8 cellular contexts compared by ENCODE assay signal in genomic region chr14:77372304-77372841, GRCh38. TPM values are rescaled to one million over a fixed set of nuclear protein-coding genes. Genes with fewer than 3 reads are reported as not detected.
A peak's percentile ranks its signal among the peaks of the same experiment; 100 is the strongest.
DNase-seq lines count a peak whose midpoint lies in the region; ATAC-seq, FAIRE-seq and TF ChIP-seq lines count a peak whose summit lies in the region.

No MANE protein-coding gene starts in this region.

- no TSS peak for BruUV-seq in PC-3 (replicated peaks; lab: Mats Ljungman, UMichigan)

- H3K27me3 Mint-ChIP-seq in glutamatergic neuron (ENCODE audit: unreplicated experiment), result no peaks in the 10 kb centered on the region

- H3K4me1 Mint-ChIP-seq in glutamatergic neuron (ENCODE audit: low read depth, unreplicated experiment), result peaks cover 8% of the 10 kb centered on the region

- in situ Hi-C loops in GM13976 (cut with MboI; ENCODE audit: low sequenced_read_pairs, unreplicated experiment), result no loop called here

- DNase-seq in GM13976 (ENCODE audit: low spot score), result peak; percentile 60
- peak; percentile 57 for DNase-seq in PC-3
- DNase-seq in midbrain (lab: John Stamatoyannopoulos, UW), result peak; percentile 12
- DNase-seq in pancreas, result no peak
- DNase-seq in glutamatergic neuron, result no peak
- no peak for DNase-seq in right cardiac atrium
- DNase-seq in Peyer's patch, result no peak

- H3K36me3 ChIP-seq in PC-3 (ENCODE audit: low read depth, low read length) (no peaks in the 10 kb centered on the region), pancreas (no peaks in the 10 kb centered on the region), Peyer's patch (no peaks in the 10 kb centered on the region)

- no peak for TF ChIP-seq POLR2A in Peyer's patch (IDR thresholded peaks at IDR 0.05)

- TF ChIP-seq CTCF in GM13976 (IDR thresholded peaks at IDR 0.05; ENCODE audit: borderline replicate concordance, control extremely low read depth, extremely low read depth, insufficient read depth, missing control alignments), result no peak
- TF ChIP-seq CTCF in PC-3 (conservative IDR thresholded peaks at IDR 0.05; ENCODE audit: low read depth, low read length), result no peak
- TF ChIP-seq CTCF in pancreas (IDR thresholded peaks at IDR 0.05), result no peak
- no peak for TF ChIP-seq CTCF in glutamatergic neuron (IDR thresholded peaks at IDR 0.05; ENCODE audit: partially characterized antibody, unreplicated experiment)
- no peak for TF ChIP-seq CTCF in Peyer's patch (IDR thresholded peaks at IDR 0.05)

- H3K4me3 Mint-ChIP-seq in glutamatergic neuron (ENCODE audit: unreplicated experiment), result no peak overlapping the region

- H3K4me2 ChIP-seq in PC-3 (ENCODE audit: low read length), result no peak overlapping the region

- H3K4me1 ChIP-seq in PC-3 (ENCODE audit: insufficient read depth, low read length) (peaks cover 22% of the 10 kb centered on the region), pancreas (peaks cover 0 to 10% (median 0%) of the 10 kb centered on the region in 3 donors), right cardiac atrium (ENCODE audit: control insufficient read depth, insufficient read depth, low read length) (peaks cover 2% of the 10 kb centered on the region), Peyer's patch (peaks cover 0 to 11% (median 0%) of the 10 kb centered on the region in 4 donors)

- 56 to 65% methylated on average over 4 of the region's 4 CpGs for WGBS in pancreas, 2 donors
- WGBS in right cardiac atrium, result 61% methylated on average over 4 of the region's 4 CpGs

- H3F3A ChIP-seq in PC-3 (ENCODE audit: low read length, unreplicated experiment), result no peaks in the 10 kb centered on the region

- no peaks in the 10 kb centered on the region for H4K20me1 ChIP-seq in PC-3 (ENCODE audit: low read length)

- intact Hi-C loops in PC-3 (cut with micrococcal nuclease) (no loop called here), pancreas (cut with DNase I) (no loop called here), right cardiac atrium (cut with DNase I) (no loop called here)

- no peaks in the 10 kb centered on the region for H3K9me3 Mint-ChIP-seq in glutamatergic neuron (ENCODE audit: unreplicated experiment)

- no peak for FAIRE-seq in pancreas (lab: Jason Lieb, UNC)

- no peak overlapping the region for H3K9ac ChIP-seq in PC-3 (ENCODE audit: low read length)

- ATAC-seq in GM21786 (IDR thresholded peaks at IDR 0.05; ENCODE audit: unreplicated experiment), result peak; percentile 50
- no peak for ATAC-seq in PC-3
- ATAC-seq in pancreas, result no peak
- no peak for ATAC-seq in right cardiac atrium

- H3K36me3 Mint-ChIP-seq in glutamatergic neuron (ENCODE audit: unreplicated experiment), result no peaks in the 10 kb centered on the region

- no peaks in the 10 kb centered on the region for H3K9me2 ChIP-seq in PC-3 (replicated peaks; ENCODE audit: low read length)

- H3K27ac ChIP-seq in PC-3 (ENCODE audit: low read length) (no peak overlapping the region), pancreas (no peak overlapping the region), right cardiac atrium (ENCODE audit: low read length) (no peak overlapping the region), Peyer's patch (peak overlapping the region in 2 of 4 donors; percentile 37 to 95)

- H3K9me3 ChIP-seq in PC-3 (ENCODE audit: low read length), result no peaks in the 10 kb centered on the region
- H3K9me3 ChIP-seq in pancreas, result no peaks in the 10 kb centered on the region
- H3K9me3 ChIP-seq in right cardiac atrium (ENCODE audit: control insufficient read depth, low read length), result no peaks in the 10 kb centered on the region
- H3K9me3 ChIP-seq in Peyer's patch, result no peaks in the 10 kb centered on the region

- CTCF ChIA-PET in PC-3 (lab: Charles Lee), result no interaction called here

- no peak overlapping the region for H2AFZ ChIP-seq in PC-3 (ENCODE audit: low read length)

- H3K27me3 ChIP-seq in PC-3 (ENCODE audit: low read length) (no peaks in the 10 kb centered on the region), pancreas (no peaks in the 10 kb centered on the region), right cardiac atrium (ENCODE audit: control insufficient read depth, insufficient read depth) (no peaks in the 10 kb centered on the region), Peyer's patch (no peaks in the 10 kb centered on the region)

- no peak overlapping the region for H3K4me3 ChIP-seq in PC-3 (ENCODE audit: low read length)
- H3K4me3 ChIP-seq in pancreas, result no peak overlapping the region
- no peak overlapping the region for H3K4me3 ChIP-seq in right cardiac atrium (ENCODE audit: low read length)
- no peak overlapping the region for H3K4me3 ChIP-seq in Peyer's patch

- POLR2A ChIA-PET in PC-3 (lab: Charles Lee; ENCODE audit: unreplicated experiment), result no interaction called here

- H3K79me2 ChIP-seq in PC-3 (ENCODE audit: low read length), result peaks cover 35% of the 10 kb centered on the region

- H3K27ac Mint-ChIP-seq in glutamatergic neuron (ENCODE audit: unreplicated experiment), result no peak overlapping the region

RNA-seq across cellular contexts. Expression of gene TMED8, which starts 4.5 kb away (rescaled TPM):
- 16.8 and 17.8 TPM in 2 replicates for total RNA-seq in PC-3 (2014; rRNA removed)
- 1 to 10 TPM; 4.4 to 7.0 (median 5.8) TPM for total RNA-seq in pancreas
- 1 to 10 TPM; 2.7 to 9.6 TPM for polyA plus RNA-seq in pancreas
- 9.8 TPM for total RNA-seq in glutamatergic neuron (ENCODE audit: unreplicated experiment)
- total RNA-seq in right cardiac atrium, result 1 to 10 TPM; 6.4 to 7.5 (median 6.7) TPM
- polyA plus RNA-seq in right cardiac atrium, result 2.4 TPM
- 1 to 10 TPM; 7.4 to 9.9 (median 7.5) TPM for total RNA-seq in Peyer's patch

RNA-seq across cellular contexts. Expression of gene SAMD15, which starts 4.8 kb away (rescaled TPM):
- total RNA-seq in PC-3 (2014; rRNA removed), result 1.2 and 6.2 TPM in 2 replicates
- 1 to 10 TPM in 1 of 6 donors, under 1 TPM in 5; 0.28 to 1.5 (median 0.92) TPM for total RNA-seq in pancreas
- polyA plus RNA-seq in pancreas, result 1 to 10 TPM in 1 of 2 donors, under 1 TPM in 1; 0.49 to 1.5 TPM
- 0.47 TPM for total RNA-seq in glutamatergic neuron (ENCODE audit: unreplicated experiment)
- under 1 TPM in 3 of 4 donors, not detected in 1; 0.24 to 0.49 (median 0.39) TPM for total RNA-seq in right cardiac atrium
- polyA plus RNA-seq in right cardiac atrium, result 0.07 TPM
- total RNA-seq in Peyer's patch, result 1 to 10 TPM in 1 of 4 donors, under 1 TPM in 1, not detected in 2; 0.35 to 1.7 TPM

RNA-seq across cellular contexts. Expression of gene NOXRED1, which starts 51.0 kb away (rescaled TPM):
- total RNA-seq in PC-3 (2014; rRNA removed) (0.33 and 0.46 TPM in 2 replicates), pancreas (under 1 TPM; 0.16 to 0.58 (median 0.43) TPM), glutamatergic neuron (ENCODE audit: unreplicated experiment) (0.69 TPM), right cardiac atrium (under 1 TPM in 2 of 4 donors, not detected in 2; 0.24 to 0.31 TPM), Peyer's patch (1 to 10 TPM in 2 of 4 donors, not detected in 2; 1.2 to 2.8 TPM)
- polyA plus RNA-seq in pancreas (under 1 TPM; 0.30 to 0.77 TPM), right cardiac atrium (0.09 TPM)

RNA-seq across cellular contexts. Expression of gene GSTZ1, which starts 51.5 kb away (rescaled TPM):
- 49.9 and 57.4 TPM in 2 replicates for total RNA-seq in PC-3 (2014; rRNA removed)
- total RNA-seq in pancreas, result 10 to 100 TPM in 2 of 6 donors, 1 to 10 TPM in 4; 6.3 to 13.2 (median 8.5) TPM
- 10 to 100 TPM; 16.8 to 18.4 TPM for polyA plus RNA-seq in pancreas
- total RNA-seq in glutamatergic neuron (ENCODE audit: unreplicated experiment), result 23.1 TPM
- 1 to 10 TPM; 4.5 to 8.3 (median 5.8) TPM for total RNA-seq in right cardiac atrium
- polyA plus RNA-seq in right cardiac atrium, result 8.5 TPM
- total RNA-seq in Peyer's patch, result 10 to 100 TPM; 18.0 to 49.9 (median 36.0) TPM

RNA-seq across cellular contexts. Expression of gene POMT2, which starts 51.7 kb away (rescaled TPM):
- total RNA-seq in PC-3 (2014; rRNA removed) (57.6 and 67.6 TPM in 2 replicates), pancreas (10 to 100 TPM; 11.9 to 26.2 (median 14.7) TPM), glutamatergic neuron (ENCODE audit: unreplicated experiment) (41.5 TPM), right cardiac atrium (10 to 100 TPM; 15.2 to 21.9 (median 17.9) TPM), Peyer's patch (10 to 100 TPM; 19.0 to 43.0 (median 31.6) TPM)
- polyA plus RNA-seq in pancreas (10 to 100 TPM; 27.5 to 29.5 TPM), right cardiac atrium (8.3 TPM)

Comparison
In these comparisons a context has a peak if more than half of its experiments do, and no peak if none do; other contexts are left out.
1. DNase-seq: peak in GM13976 (single experiment), PC-3 (single experiment) and midbrain (single experiment); none in pancreas (0 of 6), glutamatergic neuron (single experiment), right cardiac atrium (0 of 3) and Peyer's patch (0 of 3).